ENCODE assay signal across 26 cellular contexts in genomic region chr10:77024456-77024855, GRCh38.
"Had no signal": no experiment of that assay in that cellular context is flagged by ENCODE, and none has a peak within 500 bp of the region (broad histone marks: within the 10 kb centered on the region; RNA-seq: fewer than 3 reads in every experiment).

No MANE protein-coding gene starts in this region.

- H3K4me1 Mint-ChIP-seq: activated CD4-positive, alpha-beta T cell treated with anti-CD3 and anti-CD28 coated beads, Interleukin-2, amount 10 ng/mL, durations not matched to agents 24 days and 14 days; activated T-helper 17 cell treated with anti-CD3 and anti-CD28 coated beads, Interleukin-2, amount 50 U/mL, for 72 hours had no signal

- H3K9me3 ChIP-seq: SJCRH30 had no signal

- DNase-seq: activated CD4-positive, alpha-beta T cell treated with anti-CD3 and anti-CD28 coated beads, Interleukin-2, amount 10 ng/mL, durations not matched to agents 24 days and 14 days; activated CD4-positive, alpha-beta T cell treated with anti-CD3 and anti-CD28 coated beads, Interleukin-2, amount 50 U/mL, for 4 hours; activated CD8-positive, alpha-beta T cell treated with anti-CD3 and anti-CD28 coated beads for 36 hours; activated effector memory CD4-positive, alpha-beta T cell treated with anti-CD3 and anti-CD28 coated beads, Interleukin-2, amount 50 U/mL, for 16 hours; activated naive CD4-positive, alpha-beta T cell treated with Interleukin-2 at 50 U/mL for 16 hours; activated T-cell treated with anti-CD3 and anti-CD28 coated beads, Interleukin-2, amount 50 U/mL, for 1 hour; activated T-cell treated with anti-CD3 and anti-CD28 coated beads, Interleukin-2, amount 50 U/mL, for 72 hours; amniotic stem cell; aorta; brain microvascular endothelial cell; central memory CD4-positive, alpha-beta T cell; NCI-H1105 treated with DMSO at 0.1 percent for 48 hours; NCI-H1436; NCI-H1694 treated with DMSO at 0.1 percent for 48 hours; NCI-H2029; NCI-H345; NCI-H524 treated with DMSO at 0.1 percent for 48 hours; SHP77; SJCRH30 had no signal

- H3K9me3 Mint-ChIP-seq: activated CD4-positive, alpha-beta T cell treated with anti-CD3 and anti-CD28 coated beads, Interleukin-2, amount 10 ng/mL, durations not matched to agents 24 days and 14 days; activated CD8-positive, alpha-beta T cell treated with anti-CD3 and anti-CD28 coated beads for 36 hours; activated naive CD4-positive, alpha-beta T cell treated with anti-CD3 and anti-CD28 coated beads, Interleukin-2, amount 50 U/mL, for 72 hours; activated T-helper 17 cell treated with anti-CD3 and anti-CD28 coated beads, Interleukin-2, amount 50 U/mL, for 72 hours; T-helper 1 cell treated with Interleukin-12 subunit alpha and Interleukin-12 subunit beta and Interleukin-4 antibody, amounts not matched to agents 30 μg/mL and 1 μg/mL, for 36 hours; T-helper 2 cell treated with Interferon-gamma antibody and Interleukin-4, amounts not matched to agents 5 μg/mL and 100 μg/mL, for 36 hours had no signal

- H3K4me3 Mint-ChIP-seq: activated CD4-positive, alpha-beta T cell treated with anti-CD3 and anti-CD28 coated beads, Interleukin-2, amount 10 ng/mL, durations not matched to agents 24 days and 14 days; activated CD8-positive, alpha-beta T cell treated with anti-CD3 and anti-CD28 coated beads for 36 hours; activated T-cell treated with anti-CD3 and anti-CD28 coated beads, Interleukin-2, amount 50 U/mL, for 72 hours; activated T-helper 17 cell treated with anti-CD3 and anti-CD28 coated beads, Interleukin-2, amount 50 U/mL, for 72 hours; T-helper 1 cell treated with Interleukin-12 subunit alpha and Interleukin-12 subunit beta and Interleukin-4 antibody, amounts not matched to agents 30 μg/mL and 1 μg/mL, for 36 hours; T-helper 2 cell treated with Interferon-gamma antibody and Interleukin-4, amounts not matched to agents 5 μg/mL and 100 μg/mL, for 36 hours had no signal

- H3K27ac ChIP-seq: brain microvascular endothelial cell, SJCRH30, SK-N-MC had no signal

- H3K4me1 ChIP-seq: SJCRH30 had no signal

- ATAC-seq: activated CD8-positive, alpha-beta T cell treated with anti-CD3 and anti-CD28 coated beads for 36 hours; activated naive CD4-positive, alpha-beta T cell treated with anti-CD3 and anti-CD28 coated beads, Interleukin-2, amount 50 U/mL, for 72 hours; activated T-cell treated with anti-CD3 and anti-CD28 coated beads, Interleukin-2, amount 50 U/mL, for 72 hours; activated T-helper 17 cell treated with anti-CD3 and anti-CD28 coated beads, Interleukin-2, amount 50 U/mL, for 72 hours; K562; Panc1 had no signal

- H3K36me3 ChIP-seq: brain microvascular endothelial cell, SJCRH30 had no signal

- H3K36me3 Mint-ChIP-seq: activated naive CD4-positive, alpha-beta T cell treated with anti-CD3 and anti-CD28 coated beads, Interleukin-2, amount 50 U/mL, for 72 hours had no signal

- H3K27ac Mint-ChIP-seq: activated CD4-positive, alpha-beta T cell treated with anti-CD3 and anti-CD28 coated beads, Interleukin-2, amount 10 ng/mL, durations not matched to agents 24 days and 14 days; activated CD8-positive, alpha-beta T cell treated with anti-CD3 and anti-CD28 coated beads for 36 hours; activated naive CD4-positive, alpha-beta T cell treated with anti-CD3 and anti-CD28 coated beads, Interleukin-2, amount 50 U/mL, for 72 hours; activated T-cell treated with anti-CD3 and anti-CD28 coated beads, Interleukin-2, amount 50 U/mL, for 72 hours; activated T-helper 17 cell treated with anti-CD3 and anti-CD28 coated beads, Interleukin-2, amount 50 U/mL, for 72 hours; T-helper 1 cell treated with Interleukin-12 subunit alpha and Interleukin-12 subunit beta and Interleukin-4 antibody, amounts not matched to agents 30 μg/mL and 1 μg/mL, for 36 hours; T-helper 2 cell treated with Interferon-gamma antibody and Interleukin-4, amounts not matched to agents 5 μg/mL and 100 μg/mL, for 36 hours had no signal

- H3K4me3 ChIP-seq: K562, SJCRH30, SK-N-MC had no signal

- H3K27me3 ChIP-seq: brain microvascular endothelial cell, SJCRH30 had no signal
